In genomic region chr3:122938756-122939425, GRCh38 we compare ENCODE assay signal across 23 cellular contexts.
DNase-seq lines count a peak whose midpoint lies in the region; ATAC-seq, FAIRE-seq and TF ChIP-seq lines count a peak whose summit lies in the region.
"Had no signal": no experiment of that assay in that cellular context is flagged by ENCODE, and none has a peak within 500 bp of the region (broad histone marks: within the 10 kb centered on the region; RNA-seq: fewer than 3 reads in every experiment).

No MANE protein-coding gene starts in this region.

- no peak for TF ChIP-seq RAD21 in HepG2 (CRISPR knock-in tag; IDR thresholded peaks at IDR 0.05)

- no peak for TF ChIP-seq CTCF in right atrium auricular region (IDR thresholded peaks at IDR 0.05)
- TF ChIP-seq CTCF in HepG2 (CRISPR knock-in tag; IDR thresholded peaks at IDR 0.05) = no peak
- TF ChIP-seq CTCF in upper lobe of right lung (IDR thresholded peaks at IDR 0.05) = no peak

- DNase-seq in right atrium auricular region (ENCODE audit: low spot score) (peak; percentile 71), left cardiac atrium (no peak), SKM-1 treated with dmso at 0.1 percent for 144 hours (lab: John Stamatoyannopoulos, UW; ENCODE audit: unreplicated experiment) (peak; percentile 10), HepG2 (ENCODE audit: low spot score) (no peak), upper lobe of right lung (no peak), NCI-H2227 (lab: John Stamatoyannopoulos, UW; ENCODE audit: unreplicated experiment) (no peak)
- DNase-seq: activated CD8-positive, alpha-beta T cell treated with anti-CD3 and anti-CD28 coated beads, Interleukin-2, amount 10 ng/mL, durations not matched to agents 7 days and 5 days; activated T-cell treated with anti-CD3 and anti-CD28 coated beads, Interleukin-2, amount 50 U/mL, for 1 hour; amniotic stem cell; BE2C; caudate nucleus; effector CD4-positive, alpha-beta T cell; H7; NCI-H1092 treated with DMSO at 0.1 percent for 48 hours; NCI-H2029 treated with DMSO at 0.1 percent for 48 hours; NCI-H510A treated with DMSO at 0.1 percent for 48 hours; PC-3 had no signal

- no peak for ATAC-seq in left cardiac atrium
- ATAC-seq in HepG2 = no peak
- peak; percentile 72 for ATAC-seq in upper lobe of right lung
- no peak for ATAC-seq in GM18907 (IDR thresholded peaks at IDR 0.05; ENCODE audit: unreplicated experiment)
- ATAC-seq in HG03280 (IDR thresholded peaks at IDR 0.05; ENCODE audit: unreplicated experiment) = no peak
- ATAC-seq: A549; activated CD4-positive, CD25-positive, alpha-beta regulatory T cell treated with anti-CD3 and anti-CD28 coated beads, Interleukin-2, amount 50 U/mL, for 24 hours; activated CD8-positive, alpha-beta T cell treated with anti-CD3 and anti-CD28 coated beads, Interleukin-2, amount 10 ng/mL, durations not matched to agents 7 days and 5 days; PC-3 had no signal

- H3K79me2 ChIP-seq in HepG2 (ENCODE audit: insufficient read depth, low read length) = no peaks in the 10 kb centered on the region

- H3K36me3 ChIP-seq in right atrium auricular region (no peaks in the 10 kb centered on the region), HepG2 (replicated peaks in 1 of 2; ENCODE audit: control insufficient read depth in 1 of 2, insufficient read depth in 2 of 2, low read length in 2 of 2) (no peaks in the 10 kb centered on the region), upper lobe of right lung (no peaks in the 10 kb centered on the region)
- H3K36me3 ChIP-seq: BE2C, esophagus muscularis mucosa, SJSA1 had no signal

- H3K27me3 ChIP-seq in right atrium auricular region (no peaks in the 10 kb centered on the region), HepG2 (ENCODE audit: control insufficient read depth in 1 of 2, insufficient read depth in 2 of 2, low read length in 2 of 2) (peaks cover 0 to 9% of the 10 kb centered on the region in 2 experiments; a peak in 1 of 5 replicates), upper lobe of right lung (no peaks in the 10 kb centered on the region)
- H3K27me3 ChIP-seq: BE2C, esophagus muscularis mucosa had no signal

- CTCF ChIA-PET in HepG2 (lab: Yijun Ruan, JAX; ENCODE audit: low intra/inter-chr PET ratio, low total read pairs) = no interaction called here

- no TSS peak for BruUV-seq in HepG2 (replicated peaks; lab: Mats Ljungman, UMichigan)

- H3K27ac ChIP-seq in right atrium auricular region = no peak overlapping the region
- no peak overlapping the region for H3K27ac ChIP-seq in HepG2 (ENCODE audit: extremely low read length, insufficient read depth, low read length)
- no peak overlapping the region for H3K27ac ChIP-seq in upper lobe of right lung
- H3K27ac ChIP-seq: A549, esophagus muscularis mucosa, SJSA1 had no signal

- H4K20me1 ChIP-seq in HepG2 (ENCODE audit: insufficient read depth, low read length) = no peaks in the 10 kb centered on the region

- peak overlapping the region; percentile 8 for H2AFZ ChIP-seq in HepG2 (ENCODE audit: low read length)

- H3K4me3 ChIP-seq in right atrium auricular region (no peak overlapping the region), HepG2 (replicated peaks in 1 of 3; ENCODE audit: insufficient read depth in 1 of 3, low read depth in 2 of 3, low read length in 3 of 3) (no peak overlapping the region; a peak in 1 of 6 replicates), upper lobe of right lung (no peak overlapping the region)
- H3K4me3 ChIP-seq: A549, esophagus muscularis mucosa, SJSA1 had no signal

- peaks cover 0 to 12% of the 10 kb centered on the region in 2 donors for H3K4me1 ChIP-seq in right atrium auricular region
- peaks cover 18% of the 10 kb centered on the region for H3K4me1 ChIP-seq in HepG2 (ENCODE audit: insufficient read depth, low read length)
- H3K4me1 ChIP-seq in upper lobe of right lung = no peaks in the 10 kb centered on the region
- H3K4me1 ChIP-seq: A549, SJSA1 had no signal

- FAIRE-seq in HepG2 (lab: Jason Lieb, UNC) = no peak
- FAIRE-seq: A549 had no signal

- H3K4me2 ChIP-seq in HepG2 (ENCODE audit: low read depth, low read length) = peak overlapping the region; percentile 24; the same call in 1 of the 2 replicates
- H3K4me2 ChIP-seq: A549 had no signal

- 23% methylated on average over 9 of the region's 9 CpGs for WGBS in HepG2 (ENCODE audit: low lambda C conversion rate)

- H3K9me3 ChIP-seq in right atrium auricular region (no peaks in the 10 kb centered on the region), HepG2 (ENCODE audit: low read length) (no peaks in the 10 kb centered on the region), upper lobe of right lung (no peaks in the 10 kb centered on the region)
- H3K9me3 ChIP-seq: A549, BE2C, esophagus muscularis mucosa, SJSA1 had no signal

- no peak for TF ChIP-seq POLR2A in HepG2 (IDR thresholded peaks at IDR 0.05; ENCODE audit: insufficient read depth in 1 of 2, low read depth in 2 of 2, low read length in 2 of 2)

- H3K9ac ChIP-seq in HepG2 (ENCODE audit: insufficient read depth, low read depth, low read length) = no peak overlapping the region

- intact Hi-C loops in left cardiac atrium (cut with DNase I) = no loop called here
- intact Hi-C loops in HepG2 (cut with micrococcal nuclease; ENCODE audit: unreplicated experiment) = no loop called here
- intact Hi-C loops in upper lobe of right lung (cut with DNase I) = no loop called here

- TF ChIP-seq EP300 in HepG2 (IDR thresholded peaks at IDR 0.05; ENCODE audit: low read depth in 2 of 2, low read length in 2 of 2) = no peak
- TF ChIP-seq EP300 in HepG2 (CRISPR knock-in tag; IDR thresholded peaks at IDR 0.05; ENCODE audit: borderline replicate concordance) = no peak

- in situ Hi-C loops in HepG2 (cut with HindIII; ENCODE audit: extremely low pct_ligation_motif_present, low pct_unique_long_range_greater_than_20kb) = no loop called here

- POLR2A ChIA-PET in HepG2 (lab: Yijun Ruan, JAX) = no interaction called here

TF ChIP-seq in HepG2, 621 proteins besides CTCF, POLR2A, EP300 and RAD21:
- TF ChIP-seq, protein P1, sequence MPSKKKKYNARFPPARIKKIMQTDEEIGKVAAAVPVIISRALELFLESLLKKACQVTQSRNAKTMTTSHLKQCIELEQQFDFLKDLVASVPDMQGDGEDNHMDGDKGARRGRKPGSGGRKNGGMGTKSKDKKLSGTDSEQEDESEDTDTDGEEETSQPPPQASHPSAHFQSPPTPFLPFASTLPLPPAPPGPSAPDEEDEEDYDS (CRISPR knock-in tag; IDR thresholded peaks at IDR 0.05) = no peak
- TF ChIP-seq CEBPG (CRISPR knock-in tag; IDR thresholded peaks at IDR 0.05) = peak; percentile 73
- TF ChIP-seq ZNF451 (CRISPR knock-in tag; IDR thresholded peaks at IDR 0.05) = no peak
- no peak for TF ChIP-seq ZNF512 (CRISPR knock-in tag; IDR thresholded peaks at IDR 0.05)
- TF ChIP-seq, protein P2, sequence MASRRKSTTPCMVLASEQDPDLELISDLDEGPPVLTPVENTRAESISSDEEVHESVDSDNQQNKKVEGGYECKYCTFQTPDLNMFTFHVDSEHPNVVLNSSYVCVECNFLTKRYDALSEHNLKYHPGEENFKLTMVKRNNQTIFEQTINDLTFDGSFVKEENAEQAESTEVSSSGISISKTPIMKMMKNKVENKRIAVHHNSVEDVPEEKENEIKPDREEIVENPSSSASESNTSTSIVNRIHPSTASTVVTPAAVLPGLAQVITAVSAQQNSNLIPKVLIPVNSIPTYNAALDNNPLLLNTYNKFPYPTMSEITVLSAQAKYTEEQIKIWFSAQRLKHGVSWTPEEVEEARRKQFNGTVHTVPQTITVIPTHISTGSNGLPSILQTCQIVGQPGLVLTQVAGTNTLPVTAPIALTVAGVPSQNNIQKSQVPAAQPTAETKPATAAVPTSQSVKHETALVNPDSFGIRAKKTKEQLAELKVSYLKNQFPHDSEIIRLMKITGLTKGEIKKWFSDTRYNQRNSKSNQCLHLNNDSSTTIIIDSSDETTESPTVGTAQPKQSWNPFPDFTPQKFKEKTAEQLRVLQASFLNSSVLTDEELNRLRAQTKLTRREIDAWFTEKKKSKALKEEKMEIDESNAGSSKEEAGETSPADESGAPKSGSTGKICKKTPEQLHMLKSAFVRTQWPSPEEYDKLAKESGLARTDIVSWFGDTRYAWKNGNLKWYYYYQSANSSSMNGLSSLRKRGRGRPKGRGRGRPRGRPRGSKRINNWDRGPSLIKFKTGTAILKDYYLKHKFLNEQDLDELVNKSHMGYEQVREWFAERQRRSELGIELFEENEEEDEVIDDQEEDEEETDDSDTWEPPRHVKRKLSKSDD (CRISPR knock-in tag; IDR thresholded peaks at IDR 0.05; ENCODE audit: low read depth) = no peak
- no peak for TF ChIP-seq HDAC2 (CRISPR knock-in tag; IDR thresholded peaks at IDR 0.05)
- TF ChIP-seq MYC (CRISPR knock-in tag; IDR thresholded peaks at IDR 0.05; ENCODE audit: borderline replicate concordance) = no peak
- TF ChIP-seq DMAP1 (CRISPR knock-in tag; IDR thresholded peaks at IDR 0.05) = no peak
- peak in 1 of 2 experiments; percentile 94; a peak in 2 of 4 replicates for TF ChIP-seq ATF4 (CRISPR knock-in tag; IDR thresholded peaks at IDR 0.05)
- TF ChIP-seq ZNF350 (CRISPR knock-in tag; IDR thresholded peaks at IDR 0.05; ENCODE audit: borderline replicate concordance, low read depth) = no peak
- TF ChIP-seq CEBPB (IDR thresholded peaks at IDR 0.05; ENCODE audit: borderline replicate concordance, low read depth, low read length) = peak; percentile 73
- no peak for TF ChIP-seq ZNF891 (CRISPR knock-in tag; IDR thresholded peaks at IDR 0.05)
- no peak for TF ChIP-seq SP140L (CRISPR knock-in tag; IDR thresholded peaks at IDR 0.05; ENCODE audit: borderline replicate concordance)
TF ChIP-seq in HepG2: peak in this region for 3.

Comparison
In these comparisons a context has a peak if more than half of its experiments do, and no peak if none do; other contexts are left out.
1. DNase-seq: peak in right atrium auricular region (single experiment) and SKM-1 treated with dmso at 0.1 percent for 144 hours (single experiment); none in left cardiac atrium (single experiment), HepG2 (single experiment), upper lobe of right lung (single experiment) and NCI-H2227 (single experiment).